In genomic region chr7:107989618-107990373, GRCh38 we compare ENCODE assay signal across 16 cellular contexts. TPM values are rescaled to one million over a fixed set of nuclear protein-coding genes. Genes with fewer than 3 reads are reported as not detected.
A peak's percentile ranks its signal among the peaks of the same experiment; 100 is the strongest.
DNase-seq lines count a peak whose midpoint lies in the region; ATAC-seq, FAIRE-seq and TF ChIP-seq lines count a peak whose summit lies in the region.
"Had no signal": no experiment of that assay in that cellular context is flagged by ENCODE, and none has a peak within 500 bp of the region (broad histone marks: within the 10 kb centered on the region; RNA-seq: fewer than 3 reads in every experiment).

No MANE protein-coding gene starts in this region.

- H3K9ac ChIP-seq in HepG2 (ENCODE audit: insufficient read depth, low read depth, low read length): no peak overlapping the region

- FAIRE-seq in HepG2 (lab: Jason Lieb, UNC): no peak
- FAIRE-seq: A549, GM12878, H54 had no signal

- no peak overlapping the region for H3K4me3 ChIP-seq in HepG2 (replicated peaks in 1 of 3; ENCODE audit: insufficient read depth in 1 of 3, low read depth in 2 of 3, low read length in 3 of 3)
- no peak overlapping the region for H3K4me3 ChIP-seq in right lobe of liver
- no peak overlapping the region for H3K4me3 ChIP-seq in BE2C (ENCODE audit: low read depth, low read length)
- H3K4me3 ChIP-seq: A549, GM12878, PC-9, tibial nerve had no signal

- 95% methylated on average over 9 of the region's 9 CpGs for WGBS in HepG2 (ENCODE audit: low lambda C conversion rate)
- 68% methylated on average over 9 of the region's 9 CpGs for whole genome bisulfite sequencing in right lobe of liver (ENCODE audit: insufficient coverage, low coverage, low lambda C conversion rate, missing lambda C conversion rate)

- TF ChIP-seq RAD21 in HepG2 (CRISPR knock-in tag; IDR thresholded peaks at IDR 0.05): no peak

- H3K79me2 ChIP-seq in HepG2 (ENCODE audit: insufficient read depth, low read length): no peaks in the 10 kb centered on the region

- in situ Hi-C loops in HepG2 (cut with HindIII; ENCODE audit: extremely low pct_ligation_motif_present, low pct_unique_long_range_greater_than_20kb): no loop called here

- H3K4me2 ChIP-seq in HepG2 (ENCODE audit: low read depth, low read length): no peak overlapping the region
- H3K4me2 ChIP-seq: A549, PC-9 had no signal

- H3K27me3 Mint-ChIP-seq in endothelial cell (ENCODE audit: unreplicated experiment): no peaks in the 10 kb centered on the region

- no TSS peak for BruUV-seq in HepG2 (replicated peaks; lab: Mats Ljungman, UMichigan)

- TF ChIP-seq EP300 in HepG2 (IDR thresholded peaks at IDR 0.05; ENCODE audit: low read depth in 2 of 2, low read length in 2 of 2) (no peak), HepG2 (CRISPR knock-in tag; IDR thresholded peaks at IDR 0.05; ENCODE audit: borderline replicate concordance) (no peak)

- no peak overlapping the region for H3K27ac ChIP-seq in HepG2 (ENCODE audit: extremely low read length, insufficient read depth, low read length)
- no peak overlapping the region for H3K27ac ChIP-seq in right lobe of liver
- H3K27ac ChIP-seq: A549, PC-9 had no signal

- H3K4me1 Mint-ChIP-seq in endothelial cell (ENCODE audit: unreplicated experiment): peaks cover 5% of the 10 kb centered on the region
- H3K4me1 Mint-ChIP-seq: activated naive CD8-positive, alpha-beta T cell treated with anti-CD3 and anti-CD28 coated beads, Interleukin-2, amount 50 U/mL, for 24 hours had no signal

- peaks cover 57% of the 10 kb centered on the region for H3K36me3 Mint-ChIP-seq in endothelial cell (ENCODE audit: low read depth, unreplicated experiment)

- no peaks in the 10 kb centered on the region for H3K27me3 ChIP-seq in HepG2 (ENCODE audit: control insufficient read depth in 1 of 2, insufficient read depth in 2 of 2, low read length in 2 of 2)
- no peaks in the 10 kb centered on the region for H3K27me3 ChIP-seq in right lobe of liver
- H3K27me3 ChIP-seq in BE2C: no peaks in the 10 kb centered on the region
- H3K27me3 ChIP-seq: tibial nerve had no signal

- H3K4me1 ChIP-seq in HepG2 (ENCODE audit: insufficient read depth, low read length) (peaks cover 15% of the 10 kb centered on the region), right lobe of liver (no peaks in the 10 kb centered on the region), BE2C (no peaks in the 10 kb centered on the region; the same call in 1 of the 2 replicates)

- H2AFZ ChIP-seq in HepG2 (ENCODE audit: low read length): no peak overlapping the region
- H2AFZ ChIP-seq: PC-9 had no signal

- H3K36me3 ChIP-seq in HepG2 (replicated peaks in 1 of 2; ENCODE audit: control insufficient read depth in 1 of 2, insufficient read depth in 2 of 2, low read length in 2 of 2) (peaks cover 21 to 69% of the 10 kb centered on the region in 2 experiments), right lobe of liver (peaks cover 0 to 2% (median 0%) of the 10 kb centered on the region in 4 donors), BE2C (peaks cover 96% of the 10 kb centered on the region)

- TF ChIP-seq CTCF in HepG2 (CRISPR knock-in tag; IDR thresholded peaks at IDR 0.05) (no peak), right lobe of liver (IDR thresholded peaks at IDR 0.05) (no peak), endothelial cell (IDR thresholded peaks at IDR 0.05; ENCODE audit: unreplicated experiment) (no peak), BE2C (IDR thresholded peaks at IDR 0.05; ENCODE audit: low read depth, low read length) (no peak)

- CTCF ChIA-PET in HepG2 (lab: Yijun Ruan, JAX; ENCODE audit: low intra/inter-chr PET ratio, low total read pairs): no interaction called here

- H3K9me3 ChIP-seq in HepG2 (ENCODE audit: low read length) (no peaks in the 10 kb centered on the region), right lobe of liver (no peaks in the 10 kb centered on the region), BE2C (no peaks in the 10 kb centered on the region)
- H3K9me3 ChIP-seq: A549, tibial nerve had no signal

- POLR2A ChIA-PET in HepG2 (lab: Yijun Ruan, JAX): no interaction called here

- TF ChIP-seq POLR2A in HepG2 (IDR thresholded peaks at IDR 0.05; ENCODE audit: insufficient read depth in 1 of 2, low read depth in 2 of 2, low read length in 2 of 2) (no peak), right lobe of liver (IDR thresholded peaks at IDR 0.05) (no peak)

- ATAC-seq in HepG2 (no peak), right lobe of liver (no peak)
- ATAC-seq: A549; activated naive CD8-positive, alpha-beta T cell treated with anti-CD3 and anti-CD28 coated beads, Interleukin-2, amount 50 U/mL, for 24 hours; GM12878 had no signal

- peak overlapping the region; percentile 33 for H3K4me3 Mint-ChIP-seq in endothelial cell (ENCODE audit: unreplicated experiment)
- H3K4me3 Mint-ChIP-seq: activated naive CD8-positive, alpha-beta T cell treated with anti-CD3 and anti-CD28 coated beads, Interleukin-2, amount 50 U/mL, for 24 hours had no signal

- no peaks in the 10 kb centered on the region for H3K9me3 Mint-ChIP-seq in endothelial cell (ENCODE audit: unreplicated experiment)
- H3K9me3 Mint-ChIP-seq: activated naive CD8-positive, alpha-beta T cell treated with anti-CD3 and anti-CD28 coated beads, Interleukin-2, amount 50 U/mL, for 24 hours had no signal

- DNase-seq in HepG2 (ENCODE audit: low spot score): no peak
- DNase-seq in right lobe of liver: no peak
- no peak for DNase-seq in endothelial cell (ENCODE audit: low spot score)
- DNase-seq in myocyte (ENCODE audit: low read depth): peak; percentile 59
- no peak for DNase-seq in activated T-cell treated with anti-CD3 and anti-CD28 coated beads, Interleukin-2, amount 50 U/mL, for 1 hour
- no peak for DNase-seq in NCI-H2196 (lab: John Stamatoyannopoulos, UW; ENCODE audit: unreplicated experiment)
- DNase-seq in BE2C: no peak
- DNase-seq in HK-2 (ENCODE audit: unreplicated experiment): no peak
- DNase-seq: activated naive CD8-positive, alpha-beta T cell treated with anti-CD3 and anti-CD28 coated beads, Interleukin-2, amount 50 U/mL, for 24 hours; DMS 273 treated with DMSO at 0.1 percent for 48 hours; NCI-H510A; PC-9 had no signal

- no peaks in the 10 kb centered on the region for H4K20me1 ChIP-seq in HepG2 (ENCODE audit: insufficient read depth, low read length)

- peak overlapping the region; percentile 28 for H3K27ac Mint-ChIP-seq in endothelial cell (ENCODE audit: unreplicated experiment)
- H3K27ac Mint-ChIP-seq: activated naive CD8-positive, alpha-beta T cell treated with anti-CD3 and anti-CD28 coated beads, Interleukin-2, amount 50 U/mL, for 24 hours had no signal

- intact Hi-C loops in HepG2 (cut with micrococcal nuclease; ENCODE audit: unreplicated experiment) (no loop called here), right lobe of liver (cut with DNase I) (no loop called here)

TF ChIP-seq in HepG2, 621 proteins besides CTCF, POLR2A, EP300 and RAD21:
- TF ChIP-seq ZNF737 (CRISPR knock-in tag; IDR thresholded peaks at IDR 0.05; ENCODE audit: borderline replicate concordance): no peak
- no peak for TF ChIP-seq TOE1 (CRISPR knock-in tag; IDR thresholded peaks at IDR 0.05)
- TF ChIP-seq, protein P1, sequence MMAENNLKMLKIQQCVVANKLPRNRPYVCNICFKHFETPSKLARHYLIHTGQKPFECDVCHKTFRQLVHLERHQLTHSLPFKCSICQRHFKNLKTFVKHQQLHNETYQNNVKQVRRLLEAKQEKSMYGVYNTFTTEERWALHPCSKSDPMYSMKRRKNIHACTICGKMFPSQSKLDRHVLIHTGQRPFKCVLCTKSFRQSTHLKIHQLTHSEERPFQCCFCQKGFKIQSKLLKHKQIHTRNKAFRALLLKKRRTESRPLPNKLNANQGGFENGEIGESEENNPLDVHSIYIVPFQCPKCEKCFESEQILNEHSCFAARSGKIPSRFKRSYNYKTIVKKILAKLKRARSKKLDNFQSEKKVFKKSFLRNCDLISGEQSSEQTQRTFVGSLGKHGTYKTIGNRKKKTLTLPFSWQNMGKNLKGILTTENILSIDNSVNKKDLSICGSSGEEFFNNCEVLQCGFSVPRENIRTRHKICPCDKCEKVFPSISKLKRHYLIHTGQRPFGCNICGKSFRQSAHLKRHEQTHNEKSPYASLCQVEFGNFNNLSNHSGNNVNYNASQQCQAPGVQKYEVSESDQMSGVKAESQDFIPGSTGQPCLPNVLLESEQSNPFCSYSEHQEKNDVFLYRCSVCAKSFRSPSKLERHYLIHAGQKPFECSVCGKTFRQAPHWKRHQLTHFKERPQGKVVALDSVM (CRISPR knock-in tag; IDR thresholded peaks at IDR 0.05): 0 out of 2 replicates have a peak, but pooled peaks have one; percentile 11
- TF ChIP-seq ZNF121 (CRISPR knock-in tag; IDR thresholded peaks at IDR 0.05): peak; percentile 63

RNA-seq across cellular contexts. Expression of gene LAMB1, which starts 13.2 kb away (rescaled TPM):
- total RNA-seq in HepG2 (2016; rRNA removed; fragmentation: Illumina TruSeq; extraction: Trizol) (56.4 and 109 TPM in 2 replicates), right lobe of liver (10 to 100 TPM; 14.9 to 61.0 (median 28.9) TPM), endothelial cell (ENCODE audit: unreplicated experiment) (453 TPM), myocyte (105 and 123 TPM in 2 replicates)
- 12.3 and 15.0 TPM in 2 replicates for total RNA-seq in HepG2 (2016; cell fraction: cytosol; rRNA removed; fragmentation: Illumina TruSeq; extraction: Trizol; ENCODE audit: low read depth)
- 48.3 and 110 TPM in 2 replicates for total RNA-seq in HepG2 (2016; cell fraction: insoluble cytoplasmic fraction; rRNA removed; fragmentation: Illumina TruSeq; extraction: Trizol)
- total RNA-seq in HepG2 (2016; cell fraction: membrane; rRNA removed; fragmentation: Illumina TruSeq; extraction: Trizol): 19.7 and 21.8 TPM in 2 replicates
- total RNA-seq in HepG2 (2016; cell fraction: nucleus; rRNA removed; fragmentation: Illumina TruSeq; extraction: Trizol): 137 and 161 TPM in 2 replicates
- 124 and 127 TPM in 2 replicates for polyA plus RNA-seq in HepG2 (2011; rRNA removed)
- polyA plus RNA-seq in HepG2 (2011; cell fraction: cytosol; rRNA removed): 101 and 116 TPM in 2 replicates
- 265 and 290 TPM in 2 replicates for polyA plus RNA-seq in HepG2 (2011; cell fraction: nucleus; rRNA removed)
- polyA plus RNA-seq in HepG2 (2012): 106 and 132 TPM in 2 replicates
- polyA plus RNA-seq in HepG2 (2016; cell fraction: cytosol; fragmentation: Illumina TruSeq; extraction: Trizol; ENCODE audit: low read depth): 5.0 and 5.8 TPM in 2 replicates
- 59.1 and 60.9 TPM in 2 replicates for polyA plus RNA-seq in HepG2 (2016; cell fraction: insoluble cytoplasmic fraction; fragmentation: Illumina TruSeq; extraction: Trizol; ENCODE audit: low read depth)
- 8.8 and 14.3 TPM in 2 replicates for polyA plus RNA-seq in HepG2 (2016; cell fraction: membrane; fragmentation: Illumina TruSeq; extraction: Trizol; ENCODE audit: low read depth)
- 286 and 312 TPM in 2 replicates for polyA plus RNA-seq in HepG2 (2016; cell fraction: nucleus; fragmentation: Illumina TruSeq; extraction: Trizol; ENCODE audit: insufficient read depth, low read depth)
- 105 and 627 TPM in 2 replicates for polyA minus RNA-seq in HepG2 (2011; rRNA and poly(A)+ RNA removed; ENCODE audit: low replicate concordance)
- 120 and 164 TPM in 2 replicates for polyA minus RNA-seq in HepG2 (2011; cell fraction: cytosol; rRNA and poly(A)+ RNA removed)
- 204 and 208 TPM in 2 replicates for polyA minus RNA-seq in HepG2 (2011; cell fraction: nucleus; rRNA and poly(A)+ RNA removed)
- polyA plus RNA-seq in myocyte (2012): 121 TPM
- polyA plus RNA-seq in BE2C (2012; ENCODE audit: insufficient read depth, insufficient read length, low read depth): 74.8 TPM
